Comparison of ENCODE assay signal across 9 cellular contexts in the genomic region with DNA sequence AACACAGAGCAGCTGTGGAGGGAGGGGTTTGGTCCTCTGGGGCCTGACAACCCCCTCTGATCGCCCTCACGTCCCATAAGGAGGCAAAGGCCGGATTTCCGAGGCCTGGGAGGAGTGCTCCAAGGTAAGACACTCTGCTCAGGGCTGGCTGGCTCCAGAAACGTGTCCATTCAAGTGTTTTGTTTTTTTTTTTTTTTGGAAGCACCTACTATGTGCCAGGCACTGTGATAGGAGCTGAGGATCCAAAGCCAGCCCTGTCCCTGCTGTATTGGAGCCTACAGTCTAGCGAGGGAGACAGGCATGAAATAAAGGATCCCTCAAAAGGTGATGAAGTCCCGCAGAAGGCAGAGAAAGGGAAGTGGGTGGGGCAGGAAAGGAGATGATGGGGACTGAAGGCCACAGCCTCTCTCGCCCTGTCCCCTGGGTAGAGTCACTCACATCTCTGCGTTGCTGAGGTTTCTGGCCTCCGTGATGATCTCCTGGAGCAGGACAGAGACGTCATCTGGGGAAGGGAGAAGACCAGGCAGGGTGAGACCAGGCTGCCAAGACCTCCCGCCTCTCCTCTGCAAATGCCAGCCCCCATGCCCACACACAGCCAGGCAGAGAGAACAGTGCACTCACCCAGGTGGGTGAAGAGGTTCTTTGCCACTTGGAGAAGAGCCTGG.
DNase-seq lines count a peak whose midpoint lies in the region; ATAC-seq and TF ChIP-seq lines count a peak whose summit lies in the region.
"Had no signal": no experiment of that assay in that cellular context is flagged by ENCODE, and none has a peak within 500 bp of the region (broad histone marks: within the 10 kb centered on the region; RNA-seq: fewer than 3 reads in every experiment).

No MANE protein-coding gene starts in this region.

- H3K9me3 ChIP-seq in BLaER1 = no peaks in the 10 kb centered on the region
- H3K9me3 ChIP-seq in HCT116 (ENCODE audit: control insufficient read depth in 1 of 2, insufficient read depth in 1 of 2, low read depth in 1 of 2, low read length in 2 of 2) = no peaks in the 10 kb centered on the region
- no peaks in the 10 kb centered on the region for H3K9me3 ChIP-seq in ascending aorta

- POLR2A ChIA-PET in HCT116 (lab: Charles Lee) = no interaction called here
- POLR2A ChIA-PET in activated naive CD8-positive, alpha-beta T cell treated with anti-CD3 and anti-CD28 coated beads, Interleukin-2, amount 10 ng/mL, durations not matched to agents 7 days and 5 days (lab: Charles Lee) = interaction anchor here (1.6 kb wide), 1 partner anchor 60 kb away, joined by 7 read pairs; no protein-coding TSS in a partner anchor

- H3K9me3 Mint-ChIP-seq in activated naive CD8-positive, alpha-beta T cell treated with anti-CD3 and anti-CD28 coated beads, Interleukin-2, amount 10 ng/mL, durations not matched to agents 7 days and 5 days = no peaks in the 10 kb centered on the region
- H3K9me3 Mint-ChIP-seq: neural crest cell had no signal

- DNase-seq in HCT116 (ENCODE audit: low read depth, low spot score) (no peak), mesendoderm (no peak), head of caudate nucleus (no peak), ascending aorta (ENCODE audit: low spot score in 2 of 2) (no peak)
- no peak for DNase-seq in activated naive CD8-positive, alpha-beta T cell treated with anti-CD3 and anti-CD28 coated beads, Interleukin-2, amount 10 ng/mL, durations not matched to agents 7 days and 5 days
- DNase-seq in stimulated activated CD4-positive, alpha-beta T cell treated with anti-CD3 and anti-CD28 coated beads, Interleukin-15, amount 100 ng/mL, for 24 hours = no peak

- H4K20me1 ChIP-seq in BLaER1 = peaks cover 12% of the 10 kb centered on the region; the same call in 1 of the 2 replicates
- no peaks in the 10 kb centered on the region for H4K20me1 ChIP-seq in HCT116 (ENCODE audit: insufficient read depth)

- H3K18ac ChIP-seq in mesendoderm (ENCODE audit: low read length) = no peak overlapping the region

- no peaks in the 10 kb centered on the region for H3K9me2 ChIP-seq in HCT116 (ENCODE audit: insufficient read depth)

- H4K5ac ChIP-seq in mesendoderm (ENCODE audit: low read length) = no peak overlapping the region

- H3K4me1 Mint-ChIP-seq in activated naive CD8-positive, alpha-beta T cell treated with anti-CD3 and anti-CD28 coated beads, Interleukin-2, amount 10 ng/mL, durations not matched to agents 7 days and 5 days = peaks cover 17% of the 10 kb centered on the region

- H3K27ac ChIP-seq in BLaER1 (no peak overlapping the region), HCT116 (ENCODE audit: low read depth, low read length) (no peak overlapping the region), mesendoderm (ENCODE audit: low read depth, low read length) (no peak overlapping the region), ascending aorta (no peak overlapping the region)

- no peaks in the 10 kb centered on the region for H3K36me3 ChIP-seq in BLaER1
- no peaks in the 10 kb centered on the region for H3K36me3 ChIP-seq in HCT116 (ENCODE audit: control insufficient read depth in 1 of 2, insufficient read depth in 2 of 2, low read length in 2 of 2)
- no peaks in the 10 kb centered on the region for H3K36me3 ChIP-seq in mesendoderm (ENCODE audit: control insufficient read depth, insufficient read depth, low read length)
- no peaks in the 10 kb centered on the region for H3K36me3 ChIP-seq in ascending aorta

- peak overlapping the region; percentile 58 for H3K4me3 ChIP-seq in BLaER1
- H3K4me3 ChIP-seq in HCT116 (replicated peaks in 1 of 2; ENCODE audit: low read depth in 1 of 2, low read length in 2 of 2) = no peak overlapping the region
- H3K4me3 ChIP-seq in mesendoderm (ENCODE audit: low read length) = no peak overlapping the region
- peak overlapping the region in 1 of 2 donors; percentile 53 for H3K4me3 ChIP-seq in ascending aorta

- no peak overlapping the region for H2BK120ac ChIP-seq in mesendoderm (ENCODE audit: low read depth, low read length)

- TF ChIP-seq POLR2A in HCT116 (IDR thresholded peaks at IDR 0.05; ENCODE audit: borderline replicate concordance, extremely low read depth, insufficient read depth, insufficient read length) = no peak

- no peaks in the 10 kb centered on the region for H3K36me3 Mint-ChIP-seq in activated naive CD8-positive, alpha-beta T cell treated with anti-CD3 and anti-CD28 coated beads, Interleukin-2, amount 10 ng/mL, durations not matched to agents 7 days and 5 days

- no peak overlapping the region for H3K23ac ChIP-seq in mesendoderm (ENCODE audit: low read length)

- H2BK15ac ChIP-seq in mesendoderm (replicated peaks; ENCODE audit: low read depth) = no peak overlapping the region

- no peak overlapping the region for H2AFZ ChIP-seq in HCT116 (ENCODE audit: low read depth, low read length, poor library complexity, severe bottlenecking)

- no peak overlapping the region for H4K8ac ChIP-seq in mesendoderm (ENCODE audit: low read depth, low read length)

- TF ChIP-seq RAD21 in HCT116 (IDR thresholded peaks at IDR 0.05; ENCODE audit: low read depth) = no peak

- H2AK5ac ChIP-seq in mesendoderm (ENCODE audit: low read length) = no peak overlapping the region

- H3K4me3 Mint-ChIP-seq in activated naive CD8-positive, alpha-beta T cell treated with anti-CD3 and anti-CD28 coated beads, Interleukin-2, amount 10 ng/mL, durations not matched to agents 7 days and 5 days = peak overlapping the region; percentile 68
- H3K4me3 Mint-ChIP-seq: neural crest cell had no signal

- no peak overlapping the region for H2BK5ac ChIP-seq in mesendoderm (ENCODE audit: low read length)

- no CpG with 5 or more reads among the region's 12 CpGs for WGBS in mesendoderm (ENCODE audit: extremely low coverage, insufficient coverage, low lambda C conversion rate)

- H3K27me3 ChIP-seq in BLaER1 (peaks cover 42% of the 10 kb centered on the region), HCT116 (ENCODE audit: insufficient read depth, low read length) (no peaks in the 10 kb centered on the region), mesendoderm (ENCODE audit: insufficient read depth, low read length, poor library complexity) (peaks cover 3% of the 10 kb centered on the region), ascending aorta (peaks cover 10% of the 10 kb centered on the region)

- TF ChIP-seq CTCF in HCT116 (IDR thresholded peaks at IDR 0.05 in 2 of 3, conservative IDR thresholded peaks at IDR 0.05 in 1 of 3; ENCODE audit: borderline replicate concordance in 1 of 3, insufficient read depth in 1 of 3, low read depth in 2 of 3, low read length in 2 of 3) = no peak
- TF ChIP-seq CTCF in ascending aorta (IDR thresholded peaks at IDR 0.05) = no peak

- H3K79me2 ChIP-seq in HCT116 (ENCODE audit: insufficient read depth, low read length) (no peaks in the 10 kb centered on the region), mesendoderm (ENCODE audit: control insufficient read depth, insufficient read depth, low read length) (no peaks in the 10 kb centered on the region)

- RAD21 ChIA-PET in HCT116 (lab: Charles Lee; ENCODE audit: low non-redundant PET in 1 of 2, low total read pairs in 2 of 2, uncharacterized antibody in 2 of 2, unreplicated experiment in 2 of 2) = interaction anchor here (0.7 to 2.3 kb wide), 6 partner anchors 11 to 114 kb away, joined by 3 to 10 read pairs (median 4); no protein-coding TSS in a partner anchor

- H3K56ac ChIP-seq in mesendoderm (ENCODE audit: low read length) = peak overlapping the region; percentile 58

- no peak overlapping the region for H3K27ac Mint-ChIP-seq in activated naive CD8-positive, alpha-beta T cell treated with anti-CD3 and anti-CD28 coated beads, Interleukin-2, amount 10 ng/mL, durations not matched to agents 7 days and 5 days

- no peak overlapping the region for H3K4ac ChIP-seq in mesendoderm (ENCODE audit: low read depth, low read length)

- CTCF ChIA-PET in HCT116 (lab: Charles Lee) = interaction anchor here (1.5 to 3.1 kb wide), 4 partner anchors 14 to 114 kb away, joined by 9 to 38 read pairs (median 13); no protein-coding TSS in a partner anchor

- H3K4me2 ChIP-seq in BLaER1 (peak overlapping the region; percentile 74), HCT116 (ENCODE audit: low read length) (no peak overlapping the region), mesendoderm (ENCODE audit: low read length) (peak overlapping the region; percentile 61)

- no peaks in the 10 kb centered on the region for H3K79me1 ChIP-seq in mesendoderm (ENCODE audit: low read length)

- BruUV-seq in HCT116 (replicated peaks; lab: Mats Ljungman, UMichigan) = no TSS peak

- peaks cover 30% of the 10 kb centered on the region for H3K27me3 Mint-ChIP-seq in activated naive CD8-positive, alpha-beta T cell treated with anti-CD3 and anti-CD28 coated beads, Interleukin-2, amount 10 ng/mL, durations not matched to agents 7 days and 5 days

- H3K4me1 ChIP-seq in BLaER1 = peaks cover 48% of the 10 kb centered on the region
- H3K4me1 ChIP-seq in HCT116 (ENCODE audit: control insufficient read depth in 1 of 2, insufficient read depth in 2 of 2, low read length in 2 of 2) = peaks cover 0 to 6% of the 10 kb centered on the region in 2 experiments; a peak in 1 of 4 replicates
- no peaks in the 10 kb centered on the region for H3K4me1 ChIP-seq in mesendoderm (ENCODE audit: control insufficient read depth, low read depth, low read length)
- peaks cover 4 to 11% of the 10 kb centered on the region in 2 donors for H3K4me1 ChIP-seq in ascending aorta

- no peak overlapping the region for H3K9ac ChIP-seq in BLaER1
- no peak overlapping the region for H3K9ac ChIP-seq in HCT116 (ENCODE audit: low read length)
- H3K9ac ChIP-seq in mesendoderm (ENCODE audit: low read length) = no peak overlapping the region

- intact Hi-C loops in HCT116 (cut with micrococcal nuclease) (loop anchor here (1.0 to 5.0 kb wide), 3 partner anchors 58 to 592 kb away; no protein-coding TSS in a partner anchor), head of caudate nucleus (cut with DNase I) (loop anchor here (5.0 kb wide), 1 partner anchor 57 kb away; no protein-coding TSS in a partner anchor), ascending aorta (cut with DNase I) (loop anchor here (1.0 to 5.0 kb wide), 3 partner anchors 58 to 592 kb away; no protein-coding TSS in a partner anchor)

- ATAC-seq in HCT116 (0 out of 2 replicates have a peak, but pooled peaks have one; percentile 3), HG03135 (IDR thresholded peaks at IDR 0.05; ENCODE audit: unreplicated experiment) (no peak)
- ATAC-seq in activated naive CD8-positive, alpha-beta T cell treated with anti-CD3 and anti-CD28 coated beads, Interleukin-2, amount 10 ng/mL, durations not matched to agents 7 days and 5 days (ENCODE audit: low read depth) = no peak

TF ChIP-seq in HCT116, 20 proteins besides CTCF, POLR2A, EP300 and RAD21 (continues in another document):
- TF ChIP-seq EGR1 (IDR thresholded peaks at IDR 0.05; ENCODE audit: low read depth) = no peak
- TF ChIP-seq EZH2phosphoT487 (IDR thresholded peaks at IDR 0.05; ENCODE audit: borderline replicate concordance) = no peak
- TF ChIP-seq SIN3A (IDR thresholded peaks at IDR 0.05; ENCODE audit: low read depth) = no peak
